Comparison of ENCODE assay signal across 1 cellular context in genomic region chr18:33577688-33578370, GRCh38.
TF ChIP-seq lines count a peak whose summit lies in the region.

ASXL3 (plus strand) TSS chr18:33578219; CDS start chr18:33578632, 413 bp downstream.

TF ChIP-seq in H1, 55 proteins besides CTCF, POLR2A, EP300 and RAD21:
- TF ChIP-seq KDM5A (IDR thresholded peaks at IDR 0.05; ENCODE audit: low read length) (no peak), EGR1 (IDR thresholded peaks at IDR 0.05; ENCODE audit: borderline replicate concordance, low read depth, low read length) (no peak), SUZ12 (IDR thresholded peaks at IDR 0.05; ENCODE audit: low read length) (no peak), BRCA1 (IDR thresholded peaks at IDR 0.05; ENCODE audit: low read depth, low read length) (no peak), CREB1 (IDR thresholded peaks at IDR 0.05) (peak; percentile 89), RXRA (IDR thresholded peaks at IDR 0.05; ENCODE audit: insufficient read depth, low read depth, low read length) (no peak), POU5F1 (IDR thresholded peaks at IDR 0.05; ENCODE audit: low read depth, low read length) (no peak), ATF3 (IDR thresholded peaks at IDR 0.05; ENCODE audit: insufficient read depth, low read depth, low read length) (no peak), RNF2 (IDR thresholded peaks at IDR 0.05; ENCODE audit: borderline replicate concordance, low read depth, low read length, missing control alignments, poor library complexity, severe bottlenecking) (peak; percentile 48), JUND (IDR thresholded peaks at IDR 0.05; ENCODE audit: low read length) (no peak), E2F6 (IDR thresholded peaks at IDR 0.05) (no peak; the same call in 1 of the 2 replicates), SAP30 (IDR thresholded peaks at IDR 0.05; ENCODE audit: insufficient read depth, insufficient replicate concordance, low read length) (no peak), RFX5 (IDR thresholded peaks at IDR 0.05; ENCODE audit: borderline replicate concordance, low read depth, low read length) (no peak), KDM1A (IDR thresholded peaks at IDR 0.05; ENCODE audit: borderline replicate concordance, low read length) (no peak), CBX5 (IDR thresholded peaks at IDR 0.05; ENCODE audit: low read depth, low read length) (no peak), ATF2 (IDR thresholded peaks at IDR 0.05; ENCODE audit: low read length) (no peak), ASH2L (IDR thresholded peaks at IDR 0.05; ENCODE audit: low read length) (peak; percentile 59), SIN3A (conservative IDR thresholded peaks at IDR 0.05 in 1 of 2, IDR thresholded peaks at IDR 0.05 in 1 of 2; ENCODE audit: low read depth in 1 of 2, low read length in 2 of 2) (no peak), TAF7 (optimal IDR thresholded peaks at IDR 0.05; ENCODE audit: borderline replicate concordance, low read depth, low read length) (no peak), ZNF274 (IDR thresholded peaks at IDR 0.05; ENCODE audit: borderline replicate concordance, extremely low read depth, low read length) (no peak), PHF8 (conservative IDR thresholded peaks at IDR 0.05; ENCODE audit: low read depth, low read length) (0 out of 2 replicates have a peak, but pooled peaks have one; percentile 31), GTF2F1 (IDR thresholded peaks at IDR 0.05; ENCODE audit: borderline replicate concordance, low read depth, low read length) (no peak), RBBP5 (IDR thresholded peaks at IDR 0.05; ENCODE audit: borderline replicate concordance, low read depth, low read length) (peak; percentile 63; the same call in 1 of the 2 replicates), NRF1 (IDR thresholded peaks at IDR 0.05; ENCODE audit: low read depth, low read length) (no peak), JUN (IDR thresholded peaks at IDR 0.05; ENCODE audit: low read depth, low read length) (no peak), POLR2AphosphoS5 (IDR thresholded peaks at IDR 0.05; ENCODE audit: low read depth, low read length) (no peak), CBX8 (IDR thresholded peaks at IDR 0.05; ENCODE audit: borderline replicate concordance, low read depth, low read length) (no peak), CHD1 (IDR thresholded peaks at IDR 0.05; ENCODE audit: low read depth, low read length) (no peak), TEAD4 (IDR thresholded peaks at IDR 0.05; ENCODE audit: low read depth, low read length) (no peak), BCL11A (IDR thresholded peaks at IDR 0.05; ENCODE audit: low read depth in 2 of 2, low read length in 2 of 2) (no peak), GABPA (IDR thresholded peaks at IDR 0.05; ENCODE audit: borderline replicate concordance, insufficient read depth, low read length) (no peak), SIRT6 (IDR thresholded peaks at IDR 0.05; ENCODE audit: low read length) (no peak), TAF1 (IDR thresholded peaks at IDR 0.05; ENCODE audit: low read depth, low read length) (0 out of 2 replicates have a peak, but pooled peaks have one; percentile 21), TBP (IDR thresholded peaks at IDR 0.05; ENCODE audit: low read depth, low read length) (no peak), CTBP2 (IDR thresholded peaks at IDR 0.05; ENCODE audit: borderline replicate concordance, insufficient read depth, insufficient read length, low read length) (no peak), NANOG (IDR thresholded peaks at IDR 0.05; ENCODE audit: insufficient read depth, low read depth, low read length, poor library complexity, severe bottlenecking) (no peak), KDM4A (IDR thresholded peaks at IDR 0.05; ENCODE audit: low read depth, low read length, severe bottlenecking) (peak; percentile 97), SIX5 (IDR thresholded peaks at IDR 0.05; ENCODE audit: low read depth, low read length) (no peak), SP4 (IDR thresholded peaks at IDR 0.05; ENCODE audit: low read length) (no peak), HDAC2 (IDR thresholded peaks at IDR 0.05; ENCODE audit: borderline replicate concordance in 1 of 2, low read depth in 2 of 2, low read length in 2 of 2) (no peak), HDAC6 (IDR thresholded peaks at IDR 0.05; ENCODE audit: low read depth, low read length) (no peak), CEBPB (IDR thresholded peaks at IDR 0.05; ENCODE audit: low read depth, low read length) (no peak), SP1 (IDR thresholded peaks at IDR 0.05; ENCODE audit: low read depth, low read length) (no peak), TCF12 (IDR thresholded peaks at IDR 0.05; ENCODE audit: low read depth, low read length) (no peak), YY1 (IDR thresholded peaks at IDR 0.05; ENCODE audit: low read depth, low read length) (peak; percentile 60; the same call in 1 of the 2 replicates), EZH2 (IDR thresholded peaks at IDR 0.05; ENCODE audit: low read depth, low read length, severe bottlenecking) (no peak), SP2 (IDR thresholded peaks at IDR 0.05; ENCODE audit: low read length) (no peak), CHD7 (IDR thresholded peaks at IDR 0.05; ENCODE audit: insufficient replicate concordance, low read length) (no peak), FOSL1 (IDR thresholded peaks at IDR 0.05; ENCODE audit: insufficient read depth, low read depth, low read length) (no peak), MAFK (IDR thresholded peaks at IDR 0.05; ENCODE audit: low read depth, low read length) (no peak), CHD2 (IDR thresholded peaks at IDR 0.05; ENCODE audit: low read length) (no peak), USF2 (IDR thresholded peaks at IDR 0.05; ENCODE audit: low read length) (no peak), MAX (IDR thresholded peaks at IDR 0.05) (peak; percentile 49; the same call in 1 of the 2 replicates), BACH1 (IDR thresholded peaks at IDR 0.05; ENCODE audit: low read length) (peak; percentile 8; the same call in 1 of the 2 replicates)
